13 cellular contexts compared by ENCODE assay signal in genomic region chr1:237471377-237471776, GRCh38.
"Had no signal": no experiment of that assay in that cellular context is flagged by ENCODE, and none has a peak within 500 bp of the region (broad histone marks: within the 10 kb centered on the region; RNA-seq: fewer than 3 reads in every experiment).

No MANE protein-coding gene starts in this region.

- H2AFZ ChIP-seq: hepatocyte had no signal

- H3K9ac ChIP-seq: neural progenitor cell had no signal

- DNase-seq: head of caudate nucleus; kidney; left cardiac atrium; mesenchymal stem cell; midbrain; psoas muscle; retina; right lobe of liver; stimulated activated CD4-positive, alpha-beta T cell treated with anti-CD3 and anti-CD28 coated beads, Interleukin-4, amount 100 ng/mL, for 24 hours had no signal

- H3K27me3 ChIP-seq: hepatocyte, neural progenitor cell, right lobe of liver, tibial nerve had no signal

- H3K36me3 ChIP-seq: neural progenitor cell, right lobe of liver, tibial nerve had no signal

- H3K27ac ChIP-seq: hepatocyte, neural progenitor cell, psoas muscle, right lobe of liver, tibial nerve had no signal

- H3K9me3 ChIP-seq: psoas muscle, right lobe of liver, tibial nerve had no signal

- H3K4me2 ChIP-seq: hepatocyte, neural progenitor cell had no signal

- H3K4me1 ChIP-seq: neural progenitor cell, psoas muscle, right lobe of liver, tibial nerve had no signal

- H3K4me3 ChIP-seq: hepatocyte, lung, neural progenitor cell, psoas muscle, right lobe of liver, tibial nerve had no signal
